1 cellular context compared by ENCODE assay signal in genomic region chr11:32887732-32888710, GRCh38. TPM values are rescaled to one million over a fixed set of nuclear protein-coding genes. Genes with fewer than 3 reads are reported as not detected.
"Had no signal": no experiment of that assay in that cellular context is flagged by ENCODE, and none has a peak within 500 bp of the region (broad histone marks: within the 10 kb centered on the region; RNA-seq: fewer than 3 reads in every experiment).

No MANE protein-coding gene starts in this region.

RNA-seq across cellular contexts. Expression of gene PRRG4, which starts 58.3 kb away (rescaled TPM):
- polyA plus RNA-seq: IgD-negative memory B cell had no signal
